In genomic region chr10:114042895-114043531, GRCh38 we compare ENCODE assay signal across 8 cellular contexts. TPM values are rescaled to one million over a fixed set of nuclear protein-coding genes. Genes with fewer than 3 reads are reported as not detected.
DNase-seq lines count a peak whose midpoint lies in the region; ATAC-seq and TF ChIP-seq lines count a peak whose summit lies in the region.

No MANE protein-coding gene starts in this region.

- no peaks in the 10 kb centered on the region for H3K9me3 Mint-ChIP-seq in endothelial cell (ENCODE audit: unreplicated experiment)

- H3K4me1 ChIP-seq in mucosa of descending colon (ENCODE audit: low read depth): peaks cover 13% of the 10 kb centered on the region
- H3K4me1 ChIP-seq in urinary bladder (ENCODE audit: insufficient read depth): no peaks in the 10 kb centered on the region

- 2% methylated on average over 38 of the region's 38 CpGs for WGBS in urinary bladder

- TF ChIP-seq CTCF in GM10248 (IDR thresholded peaks at IDR 0.05; ENCODE audit: control extremely low read depth, extremely low read depth, low read depth, missing control alignments): no peak
- TF ChIP-seq CTCF in endothelial cell (IDR thresholded peaks at IDR 0.05; ENCODE audit: unreplicated experiment): no peak
- TF ChIP-seq CTCF in mucosa of descending colon (IDR thresholded peaks at IDR 0.05): no peak

- ATAC-seq in HG03354 (IDR thresholded peaks at IDR 0.05; ENCODE audit: poor library complexity, severe bottlenecking, unreplicated experiment): peak; percentile 46
- ATAC-seq in mucosa of descending colon: peak; percentile 66
- no peak for ATAC-seq in GM18873 (IDR thresholded peaks at IDR 0.05; ENCODE audit: low FRiP score, unreplicated experiment)

- CTCF ChIA-PET in GM10248 (lab: Yijun Ruan, JAX): interaction anchor here (1.1 to 2.1 kb wide), 5 partner anchors 9 to 244 kb away, joined by 3 to 9 read pairs (median 5); no protein-coding TSS in a partner anchor

- peaks cover 8% of the 10 kb centered on the region for H3K4me1 Mint-ChIP-seq in endothelial cell (ENCODE audit: unreplicated experiment)

- intact Hi-C loops in mucosa of descending colon (cut with DNase I, micrococcal nuclease): no loop called here

- H3K4me3 ChIP-seq in mucosa of descending colon (no peak overlapping the region), urinary bladder (ENCODE audit: low read depth, low read length) (peak overlapping the region; percentile 42)

- H3K27me3 Mint-ChIP-seq in endothelial cell (ENCODE audit: unreplicated experiment): peaks cover 20% of the 10 kb centered on the region

- H3K27ac ChIP-seq in urinary bladder (ENCODE audit: low read depth): peak overlapping the region; percentile 76

- H3K36me3 ChIP-seq in mucosa of descending colon (ENCODE audit: low read depth) (no peaks in the 10 kb centered on the region), urinary bladder (ENCODE audit: insufficient read depth) (no peaks in the 10 kb centered on the region)

- no peak overlapping the region for H3K27ac Mint-ChIP-seq in endothelial cell (ENCODE audit: unreplicated experiment)

- POLR2A ChIA-PET in GM10248 (lab: Yijun Ruan, JAX): no interaction called here

- no peaks in the 10 kb centered on the region for H3K9me3 ChIP-seq in mucosa of descending colon

- peak overlapping the region; percentile 45 for H3K4me3 Mint-ChIP-seq in endothelial cell (ENCODE audit: unreplicated experiment)

- DNase-seq in A172 (ENCODE audit: low spot score) (peak; percentile 32), GM10248 (ENCODE audit: extremely low spot score) (peak; percentile 55), SW480 (ENCODE audit: low spot score) (peak; percentile 55), endothelial cell (ENCODE audit: low spot score) (peak; percentile 25), mucosa of descending colon (peak; percentile 40 to 58 (median 57))

- H3K36me3 Mint-ChIP-seq in endothelial cell (ENCODE audit: low read depth, unreplicated experiment): no peaks in the 10 kb centered on the region

RNA-seq across cellular contexts. Expression of gene ADRB1, which starts 0.7 kb away (rescaled TPM):
- total RNA-seq in A172 (2014; rRNA removed; shearing (Covaris generic)): 1.1 and 1.5 TPM in 2 replicates
- not detected for total RNA-seq in endothelial cell (ENCODE audit: unreplicated experiment)
- total RNA-seq in mucosa of descending colon: 1 to 10 TPM; 1.5 to 2.8 (median 1.8) TPM
- total RNA-seq in urinary bladder: 1.7 TPM
- 0.57 TPM for polyA plus RNA-seq in urinary bladder
